In genomic region chr12:102643871-102644551, GRCh38 we compare ENCODE assay signal across 2 cellular contexts.
TF ChIP-seq lines count a peak whose summit lies in the region.

No MANE protein-coding gene starts in this region.

TF ChIP-seq in liver, 16 proteins besides CTCF, POLR2A, EP300 and RAD21 (continued from another document):
- TF ChIP-seq, protein P1, sequence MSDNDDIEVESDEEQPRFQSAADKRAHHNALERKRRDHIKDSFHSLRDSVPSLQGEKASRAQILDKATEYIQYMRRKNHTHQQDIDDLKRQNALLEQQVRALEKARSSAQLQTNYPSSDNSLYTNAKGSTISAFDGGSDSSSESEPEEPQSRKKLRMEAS (IDR thresholded peaks at IDR 0.05), result no peak
- peak; percentile 35 for TF ChIP-seq SP1 (IDR thresholded peaks at IDR 0.05)

TF ChIP-seq in HepG2, 621 proteins besides CTCF, POLR2A, EP300 and RAD21 (continued from another document):
- TF ChIP-seq, protein P2, sequence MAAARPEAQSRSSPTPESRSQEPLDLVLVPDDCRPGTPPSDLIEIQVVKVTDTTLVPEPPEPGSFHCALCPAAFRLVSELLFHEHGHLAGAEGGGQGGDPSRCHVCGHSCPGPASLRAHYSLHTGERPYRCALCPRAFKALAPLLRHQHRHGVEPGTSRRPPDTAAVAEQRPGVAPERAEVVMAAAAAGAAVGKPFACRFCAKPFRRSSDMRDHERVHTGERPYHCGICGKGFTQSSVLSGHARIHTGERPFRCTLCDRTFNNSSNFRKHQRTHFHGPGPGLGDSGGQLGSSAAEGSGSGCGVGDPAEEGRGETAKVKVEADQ (CRISPR knock-in tag; IDR thresholded peaks at IDR 0.05; ENCODE audit: borderline replicate concordance), result no peak
